27 cellular contexts compared by ENCODE assay signal in the genomic region with DNA sequence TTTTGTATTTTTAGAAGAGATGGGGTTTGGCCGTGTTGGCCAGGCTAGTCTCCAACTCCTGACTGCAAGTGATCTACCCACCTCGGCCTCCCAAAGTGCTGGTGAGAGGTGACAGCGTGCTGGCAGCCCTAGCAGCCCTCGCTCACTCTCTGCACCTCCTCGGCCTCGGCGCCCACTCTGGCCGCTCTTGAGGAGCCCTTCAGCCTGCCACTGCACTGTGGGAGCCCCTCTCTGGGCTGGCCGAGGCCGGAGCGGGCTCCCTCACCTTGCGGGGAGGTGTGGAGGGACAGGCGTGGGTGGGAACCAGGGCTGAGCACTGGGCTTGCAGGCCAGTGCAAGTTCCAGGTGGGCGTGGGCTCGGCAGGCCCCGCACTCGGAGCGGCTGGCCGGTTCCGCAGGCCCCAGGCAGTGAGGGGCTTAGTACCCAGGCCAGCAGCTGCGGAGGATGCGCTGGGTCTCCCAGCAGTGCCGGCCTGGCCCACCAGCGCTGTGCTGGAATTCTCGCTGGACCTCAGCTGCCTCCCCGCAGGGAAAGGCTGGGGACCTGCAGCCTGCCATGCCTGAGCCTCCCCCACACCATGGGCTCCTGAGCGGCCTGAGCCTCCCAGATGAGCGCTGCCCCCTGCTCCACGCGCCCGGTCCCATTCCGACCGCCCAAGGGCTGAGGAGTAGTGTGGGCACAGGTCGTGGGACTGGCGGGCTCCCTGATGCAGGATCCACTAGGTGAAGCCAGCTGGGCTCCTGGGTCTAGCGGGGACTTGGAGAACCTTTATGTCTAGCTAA.
"Had no signal": no experiment of that assay in that cellular context is flagged by ENCODE, and none has a peak within 500 bp of the region (broad histone marks: within the 10 kb centered on the region; RNA-seq: fewer than 3 reads in every experiment).

No MANE protein-coding gene starts in this region.

- DNase-seq: activated CD4-positive, alpha-beta memory T cell treated with anti-CD3 and anti-CD28 coated beads, Interleukin-2, amount 10 ng/mL, durations not matched to agents 7 days and 5 days; activated CD4-positive, alpha-beta T cell treated with anti-CD3 and anti-CD28 coated beads for 36 hours; activated CD4-positive, alpha-beta T cell treated with anti-CD3 and anti-CD28 coated beads, Interleukin-2, amount 10 ng/mL, durations not matched to agents 24 days and 14 days; activated CD4-positive, CD25-positive, alpha-beta regulatory T cell; activated CD4-positive, CD25-positive, alpha-beta regulatory T cell treated with anti-CD3 and anti-CD28 coated beads, Interleukin-2, amount 50 U/mL, for 72 hours; activated CD8-positive, alpha-beta memory T cell treated with anti-CD3 and anti-CD28 coated beads, Interleukin-2, amount 50 U/mL, for 48 hours; activated gamma-delta T cell; activated naive CD4-positive, alpha-beta T cell; activated naive CD4-positive, alpha-beta T cell treated with anti-CD3 and anti-CD28 coated beads, Interleukin-2, amount 10 ng/mL, durations not matched to agents 7 days and 5 days; activated naive CD8-positive, alpha-beta T cell treated with anti-CD3 and anti-CD28 coated beads, Interleukin-2, amount 10 ng/mL, durations not matched to agents 7 days and 5 days; activated T-cell treated with anti-CD3 and anti-CD28 coated beads for 4 hours; activated T-cell treated with anti-CD3 and anti-CD28 coated beads, Interleukin-2, amount 50 U/mL, for 24 hours; activated T-cell treated with anti-CD3 and anti-CD28 coated beads, Interleukin-2, amount 50 U/mL, for 72 hours; central memory CD4-positive, alpha-beta T cell; cerebellar nuclear complex; dorsolateral prefrontal cortex; effector memory CD4-positive, alpha-beta T cell; endodermal cell; foreskin fibroblast; T-helper 2 cell had no signal

- ATAC-seq: activated CD4-positive, alpha-beta T cell treated with anti-CD3 and anti-CD28 coated beads for 36 hours; activated naive CD4-positive, alpha-beta T cell treated with anti-CD3 and anti-CD28 coated beads, Interleukin-2, amount 50 U/mL, for 72 hours; activated T-cell treated with anti-CD3 and anti-CD28 coated beads, Interleukin-2, amount 50 U/mL, for 72 hours; esophagus mucosa had no signal

- H3K36me3 ChIP-seq: ascending aorta, breast epithelium, cardiac muscle cell had no signal

- FAIRE-seq: frontal cortex had no signal

- H3K27me3 ChIP-seq: ascending aorta, breast epithelium, cardiac muscle cell, dorsolateral prefrontal cortex had no signal

- H3K9me3 ChIP-seq: ascending aorta, breast epithelium had no signal

- H3K27ac ChIP-seq: ascending aorta, breast epithelium, cardiac muscle cell, coronary artery, dorsolateral prefrontal cortex had no signal

- H3K4me3 ChIP-seq: ascending aorta, breast epithelium, cardiac muscle cell, coronary artery, dorsolateral prefrontal cortex had no signal
